ENCODE assay signal across 10 cellular contexts in genomic region chr5:159456722-159457462, GRCh38.
DNase-seq lines count a peak whose midpoint lies in the region; ATAC-seq, FAIRE-seq and TF ChIP-seq lines count a peak whose summit lies in the region.
"Had no signal": no experiment of that assay in that cellular context is flagged by ENCODE, and none has a peak within 500 bp of the region (broad histone marks: within the 10 kb centered on the region; RNA-seq: fewer than 3 reads in every experiment).

No MANE protein-coding gene starts in this region.

- no peaks in the 10 kb centered on the region for H3K9me3 Mint-ChIP-seq in activated T-cell treated with anti-CD3 and anti-CD28 coated beads, Interleukin-2, amount 50 U/mL, for 72 hours

- no peak for TF ChIP-seq CTCF in pancreas (IDR thresholded peaks at IDR 0.05)

- ATAC-seq in GM19452 (IDR thresholded peaks at IDR 0.05; ENCODE audit: unreplicated experiment) (peak; percentile 86), HG03432 (IDR thresholded peaks at IDR 0.05; ENCODE audit: unreplicated experiment) (peak; percentile 86), pancreas (no peak)
- ATAC-seq in activated T-cell treated with anti-CD3 and anti-CD28 coated beads, Interleukin-2, amount 50 U/mL, for 72 hours (replicated peaks in 1 of 2): peak; percentile 88 to 90

- no peak overlapping the region for H3K4me3 ChIP-seq in pancreas
- H3K4me3 ChIP-seq: adrenal gland had no signal

- H3K36me3 ChIP-seq in pancreas: no peaks in the 10 kb centered on the region
- H3K36me3 ChIP-seq: adrenal gland had no signal

- no peaks in the 10 kb centered on the region for H3K9me3 ChIP-seq in pancreas
- H3K9me3 ChIP-seq: adrenal gland had no signal

- H3K27ac Mint-ChIP-seq in activated T-cell treated with anti-CD3 and anti-CD28 coated beads, Interleukin-2, amount 50 U/mL, for 72 hours: peak overlapping the region; percentile 25

- FAIRE-seq in pancreas (lab: Jason Lieb, UNC): no peak

- no peak overlapping the region for H3K27ac ChIP-seq in pancreas
- H3K27ac ChIP-seq: adrenal gland, parathyroid adenoma had no signal

- no peaks in the 10 kb centered on the region for H3K27me3 ChIP-seq in pancreas
- H3K27me3 ChIP-seq: adrenal gland had no signal

- peaks cover 44% of the 10 kb centered on the region for H3K4me1 Mint-ChIP-seq in activated T-cell treated with anti-CD3 and anti-CD28 coated beads, Interleukin-2, amount 50 U/mL, for 72 hours (ENCODE audit: low read depth)

- intact Hi-C loops in pancreas (cut with DNase I): no loop called here

- H3K36me3 Mint-ChIP-seq in activated T-cell treated with anti-CD3 and anti-CD28 coated beads, Interleukin-2, amount 50 U/mL, for 72 hours (ENCODE audit: insufficient read depth in 2 of 2): no peaks in the 10 kb centered on the region

- DNase-seq in AG08395 (ENCODE audit: low spot score) (peak; percentile 40), anterior cingulate cortex (lab: John Stamatoyannopoulos, UW) (no peak), NCI-H187 treated with DMSO at 0.1 percent for 48 hours (lab: John Stamatoyannopoulos, UW) (no peak), pancreas (no peak)
- DNase-seq in activated T-cell treated with anti-CD3 and anti-CD28 coated beads, Interleukin-2, amount 50 U/mL, for 72 hours: peak; percentile 75 to 83
- DNase-seq in stimulated activated CD4-positive, alpha-beta T cell treated with anti-CD3 and anti-CD28 coated beads, Interleukin-2, amount 100 ng/mL, for 48 hours: peak; percentile 42 to 58

- no peaks in the 10 kb centered on the region for H3K4me1 ChIP-seq in pancreas
- H3K4me1 ChIP-seq: parathyroid adenoma had no signal

- H3K27me3 Mint-ChIP-seq in activated T-cell treated with anti-CD3 and anti-CD28 coated beads, Interleukin-2, amount 50 U/mL, for 72 hours (ENCODE audit: low read depth): peaks cover 58% of the 10 kb centered on the region

- H3K4me3 Mint-ChIP-seq in activated T-cell treated with anti-CD3 and anti-CD28 coated beads, Interleukin-2, amount 50 U/mL, for 72 hours: peak overlapping the region in 1 of 2 donors; percentile 27

Comparison
In these comparisons a context has a peak if more than half of its experiments do, and no peak if none do; other contexts are left out.
1. DNase-seq: peak in AG08395 (single experiment), activated T-cell treated with anti-CD3 and anti-CD28 coated beads, Interleukin-2, amount 50 U/mL, for 72 hours (2 of 2) and stimulated activated CD4-positive, alpha-beta T cell treated with anti-CD3 and anti-CD28 coated beads, Interleukin-2, amount 100 ng/mL, for 48 hours (2 of 2); none in anterior cingulate cortex (0 of 58), NCI-H187 treated with DMSO at 0.1 percent for 48 hours (single experiment) and pancreas (0 of 6).
2. ATAC-seq: peak in GM19452 (single experiment), HG03432 (single experiment) and activated T-cell treated with anti-CD3 and anti-CD28 coated beads, Interleukin-2, amount 50 U/mL, for 72 hours (2 of 2); none in pancreas (0 of 4).